16 cellular contexts compared by ENCODE assay signal in genomic region chrX:107646736-107647135, GRCh38.
"Had no signal": no experiment of that assay in that cellular context is flagged by ENCODE, and none has a peak within 500 bp of the region (broad histone marks: within the 10 kb centered on the region; RNA-seq: fewer than 3 reads in every experiment).

No MANE protein-coding gene starts in this region.

- DNase-seq: activated CD4-positive, alpha-beta T cell treated with anti-CD3 and anti-CD28 coated beads, Interleukin-2, amount 10 ng/mL, durations not matched to agents 24 days and 14 days; activated CD4-positive, CD25-positive, alpha-beta regulatory T cell; activated CD8-positive, alpha-beta memory T cell treated with anti-CD3 and anti-CD28 coated beads, Interleukin-2, amount 50 U/mL, for 48 hours; activated gamma-delta T cell treated with Interleukin-2 at 50 U/mL for 16 hours; activated T-cell treated with anti-CD3 and anti-CD28 coated beads, Interleukin-2, amount 50 U/mL, for 72 hours; aorta; cerebellar nuclear complex; effector CD8-positive, alpha-beta T cell; esophagus squamous epithelium; nucleus accumbens; stimulated activated CD4-positive, alpha-beta T cell treated with anti-CD3 and anti-CD28 coated beads, Interleukin-2, amount 100 ng/mL, for 48 hours; tibial artery had no signal

- H3K27me3 Mint-ChIP-seq: activated CD4-positive, alpha-beta T cell treated with anti-CD3 and anti-CD28 coated beads, Interleukin-2, amount 10 ng/mL, durations not matched to agents 24 days and 14 days; stimulated activated memory B cell treated with anti-CD40 and anti-IgM and Interleukin-4, amounts not matched to agents 10 μg/mL and 1 μg/mL and 100 μg/mL, for 72 hours had no signal

- H3K27ac Mint-ChIP-seq: activated CD4-positive, alpha-beta T cell treated with anti-CD3 and anti-CD28 coated beads, Interleukin-2, amount 10 ng/mL, durations not matched to agents 24 days and 14 days; activated T-cell treated with anti-CD3 and anti-CD28 coated beads, Interleukin-2, amount 50 U/mL, for 72 hours; nephron; stimulated activated memory B cell treated with anti-CD40 and anti-IgM and Interleukin-4, amounts not matched to agents 10 μg/mL and 1 μg/mL and 100 μg/mL, for 72 hours had no signal

- H3K4me1 Mint-ChIP-seq: activated CD4-positive, alpha-beta T cell treated with anti-CD3 and anti-CD28 coated beads, Interleukin-2, amount 10 ng/mL, durations not matched to agents 24 days and 14 days; nephron; stimulated activated memory B cell treated with anti-CD40 and anti-IgM and Interleukin-4, amounts not matched to agents 10 μg/mL and 1 μg/mL and 100 μg/mL, for 72 hours had no signal

- H3K9me3 Mint-ChIP-seq: activated CD4-positive, alpha-beta T cell treated with anti-CD3 and anti-CD28 coated beads, Interleukin-2, amount 10 ng/mL, durations not matched to agents 24 days and 14 days; activated T-cell treated with anti-CD3 and anti-CD28 coated beads, Interleukin-2, amount 50 U/mL, for 72 hours; nephron; stimulated activated memory B cell treated with anti-CD40 and anti-IgM and Interleukin-4, amounts not matched to agents 10 μg/mL and 1 μg/mL and 100 μg/mL, for 72 hours had no signal

- H3K9me3 ChIP-seq: breast epithelium, esophagus squamous epithelium, tibial artery, vagina had no signal

- ATAC-seq: activated T-cell treated with anti-CD3 and anti-CD28 coated beads, Interleukin-2, amount 50 U/mL, for 72 hours; stimulated activated memory B cell treated with anti-CD40 and anti-IgM and Interleukin-4, amounts not matched to agents 10 μg/mL and 1 μg/mL and 100 μg/mL, for 72 hours had no signal

- H3K4me3 ChIP-seq: breast epithelium, esophagus squamous epithelium, tibial artery, vagina had no signal

- H3K27me3 ChIP-seq: esophagus squamous epithelium, tibial artery, vagina had no signal

- H3K4me1 ChIP-seq: breast epithelium, esophagus squamous epithelium, tibial artery, vagina had no signal

- H3K27ac ChIP-seq: breast epithelium, esophagus squamous epithelium, tibial artery, vagina had no signal

- H3K4me3 Mint-ChIP-seq: activated CD4-positive, alpha-beta T cell treated with anti-CD3 and anti-CD28 coated beads, Interleukin-2, amount 10 ng/mL, durations not matched to agents 24 days and 14 days; activated T-cell treated with anti-CD3 and anti-CD28 coated beads, Interleukin-2, amount 50 U/mL, for 72 hours; nephron; stimulated activated memory B cell treated with anti-CD40 and anti-IgM and Interleukin-4, amounts not matched to agents 10 μg/mL and 1 μg/mL and 100 μg/mL, for 72 hours had no signal
